In the genomic region with DNA sequence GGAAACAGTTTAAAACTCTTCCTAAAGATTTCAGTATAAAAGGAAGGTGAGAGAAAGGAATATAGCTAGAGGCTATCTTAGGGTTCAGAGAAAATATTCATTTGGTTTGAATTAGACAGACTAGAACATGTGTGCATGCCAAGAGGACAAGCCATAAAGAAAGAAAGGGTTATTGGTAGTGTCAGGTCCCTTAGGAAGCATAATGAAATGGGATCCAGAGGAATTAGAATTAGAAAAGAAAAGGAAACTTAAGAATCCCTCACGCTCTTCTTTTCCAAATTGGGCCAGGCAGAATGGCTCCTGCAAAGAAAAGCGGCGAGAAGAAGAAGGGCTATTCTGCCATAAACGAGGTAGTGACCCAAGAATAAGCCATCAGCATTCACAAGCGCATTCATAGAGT, we compare ENCODE assay signal across 29 cellular contexts.
"Had no signal": no experiment of that assay in that cellular context is flagged by ENCODE, and none has a peak within 500 bp of the region (broad histone marks: within the 10 kb centered on the region; RNA-seq: fewer than 3 reads in every experiment).

No MANE protein-coding gene starts in this region.

- ATAC-seq: activated CD4-positive, alpha-beta T cell treated with anti-CD3 and anti-CD28 coated beads for 36 hours; activated T-helper 17 cell treated with anti-CD3 and anti-CD28 coated beads, Interleukin-2, amount 50 U/mL, for 72 hours; heart right ventricle; naive thymus-derived CD4-positive, alpha-beta T cell; pancreas; right cardiac atrium had no signal

- H3K27me3 ChIP-seq: breast epithelium, pancreas, suprapubic skin, tibial nerve, uterus had no signal

- H3K36me3 Mint-ChIP-seq: activated naive CD8-positive, alpha-beta T cell had no signal

- H3K4me3 ChIP-seq: breast epithelium, colonic mucosa, dorsolateral prefrontal cortex, esophagus squamous epithelium, heart right ventricle, left ventricle myocardium inferior, pancreas, suprapubic skin, tibial nerve, uterus had no signal

- H3K9me3 Mint-ChIP-seq: activated T-cell treated with anti-CD3 and anti-CD28 coated beads, Interleukin-2, amount 50 U/mL, for 24 hours; activated T-helper 17 cell treated with anti-CD3 and anti-CD28 coated beads, Interleukin-2, amount 50 U/mL, for 72 hours; central memory CD8-positive, alpha-beta T cell; immature natural killer cell had no signal

- H3K9me3 ChIP-seq: breast epithelium, colonic mucosa, esophagus squamous epithelium, left ventricle myocardium inferior, pancreas, suprapubic skin, tibial nerve, uterus had no signal

- DNase-seq: activated B cell treated with CpG ODN at 0.5 μM for 24 hours; activated CD4-positive, alpha-beta T cell treated with anti-CD3 and anti-CD28 coated beads for 36 hours; activated CD4-positive, alpha-beta T cell treated with anti-CD3 and anti-CD28 coated beads, Interleukin-2, amount 50 U/mL, for 4 hours; activated CD8-positive, alpha-beta memory T cell treated with anti-CD3 and anti-CD28 coated beads for 24 hours; activated CD8-positive, alpha-beta memory T cell treated with anti-CD3 and anti-CD28 coated beads, Interleukin-2, amount 50 U/mL, for 4 hours; activated naive CD4-positive, alpha-beta T cell; activated T-cell treated with anti-CD3 and anti-CD28 coated beads, Interleukin-2, amount 50 U/mL, for 24 hours; amniotic stem cell; colonic mucosa; dorsolateral prefrontal cortex; esophagus squamous epithelium; heart right ventricle; immature natural killer cell; left ventricle myocardium inferior; naive thymus-derived CD4-positive, alpha-beta T cell; pancreas; right cardiac atrium; stimulated activated CD4-positive, alpha-beta T cell treated with anti-CD3 and anti-CD28 coated beads, Interleukin-1b, Interleukin-23, amount 100 ng/mL, for 48 hours; T1000; uterus had no signal

- H3K4me1 ChIP-seq: breast epithelium, colonic mucosa, pancreas, uterus had no signal

- H3K36me3 ChIP-seq: breast epithelium, colonic mucosa, esophagus squamous epithelium, heart right ventricle, left ventricle myocardium inferior, neutrophil, pancreas, suprapubic skin, tibial nerve, uterus had no signal

- H3K4me3 Mint-ChIP-seq: activated B cell treated with CpG ODN at 0.5 μM for 24 hours; activated CD4-positive, alpha-beta T cell treated with anti-CD3 and anti-CD28 coated beads for 36 hours; activated naive CD8-positive, alpha-beta T cell; activated T-cell treated with anti-CD3 and anti-CD28 coated beads, Interleukin-2, amount 50 U/mL, for 24 hours; activated T-helper 17 cell treated with anti-CD3 and anti-CD28 coated beads, Interleukin-2, amount 50 U/mL, for 72 hours; central memory CD8-positive, alpha-beta T cell; immature natural killer cell; naive thymus-derived CD4-positive, alpha-beta T cell; stimulated activated naive CD8-positive, alpha-beta T cell treated with anti-CD3 and anti-CD28 coated beads, Interleukin-15, Interleukin-2, amounts not matched to agents 100 ng/mL and 50 ng/mL, for 24 hours; T-helper 1 cell treated with Interleukin-12 subunit alpha and Interleukin-12 subunit beta and Interleukin-4 antibody, amounts not matched to agents 30 μg/mL and 1 μg/mL, for 36 hours had no signal

- H3K27ac Mint-ChIP-seq: activated B cell treated with CpG ODN at 0.5 μM for 24 hours; activated CD4-positive, alpha-beta T cell treated with anti-CD3 and anti-CD28 coated beads for 36 hours; activated naive CD8-positive, alpha-beta T cell; activated T-cell treated with anti-CD3 and anti-CD28 coated beads, Interleukin-2, amount 50 U/mL, for 24 hours; activated T-helper 17 cell treated with anti-CD3 and anti-CD28 coated beads, Interleukin-2, amount 50 U/mL, for 72 hours; immature natural killer cell; naive thymus-derived CD4-positive, alpha-beta T cell; stimulated activated naive CD8-positive, alpha-beta T cell treated with anti-CD3 and anti-CD28 coated beads, Interleukin-15, Interleukin-2, amounts not matched to agents 100 ng/mL and 50 ng/mL, for 24 hours; T-helper 1 cell treated with Interleukin-12 subunit alpha and Interleukin-12 subunit beta and Interleukin-4 antibody, amounts not matched to agents 30 μg/mL and 1 μg/mL, for 36 hours had no signal

- H3K27ac ChIP-seq: breast epithelium, colonic mucosa, dorsolateral prefrontal cortex, esophagus squamous epithelium, heart right ventricle, left ventricle myocardium inferior, neutrophil, pancreas, suprapubic skin, tibial nerve, uterus had no signal
